3 cellular contexts compared by ENCODE assay signal in genomic region chr21:31819692-31820091, GRCh38. TPM values are rescaled to one million over a fixed set of nuclear protein-coding genes. Genes with fewer than 3 reads are reported as not detected.
"Had no signal": no experiment of that assay in that cellular context is flagged by ENCODE, and none has a peak within 500 bp of the region (broad histone marks: within the 10 kb centered on the region; RNA-seq: fewer than 3 reads in every experiment).

No MANE protein-coding gene starts in this region.

RNA-seq across cellular contexts. Expression of gene HUNK, which starts 53.1 kb away (rescaled TPM):
- total RNA-seq: myocyte had no signal
- polyA plus RNA-seq: immature natural killer cell; naive thymus-derived CD4-positive, alpha-beta T cell had no signal
